10 cellular contexts compared by ENCODE assay signal in the genomic region with DNA sequence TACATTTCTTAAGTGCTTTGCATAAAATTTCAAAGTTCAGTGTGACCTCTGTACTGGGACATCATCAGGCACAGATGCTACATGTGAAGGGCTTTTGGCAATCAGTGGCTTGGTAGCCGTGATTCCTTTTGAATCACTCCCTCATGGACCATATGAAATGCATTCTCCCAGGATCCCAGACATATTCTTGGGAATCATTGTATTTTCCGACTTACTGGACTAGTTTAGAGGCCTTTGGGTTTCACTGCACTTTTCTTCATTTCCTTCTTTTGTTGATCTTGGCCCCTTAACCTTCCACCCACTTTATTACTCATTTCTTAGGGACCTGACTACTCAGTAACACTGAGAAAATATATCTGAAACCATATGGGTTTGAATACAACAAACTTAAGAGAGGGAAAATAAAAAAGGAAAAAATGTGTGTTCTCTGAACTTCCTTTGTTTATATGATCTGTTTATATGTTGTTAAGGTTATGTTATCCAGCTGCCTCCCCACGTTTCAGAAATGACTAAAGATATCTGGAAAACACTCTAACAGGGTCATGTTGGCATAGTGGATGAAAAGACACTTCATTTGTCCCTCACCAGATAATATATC. TPM values are rescaled to one million over a fixed set of nuclear protein-coding genes. Genes with fewer than 3 reads are reported as not detected.
DNase-seq lines count a peak whose midpoint lies in the region; ATAC-seq and TF ChIP-seq lines count a peak whose summit lies in the region.
"Had no signal": no experiment of that assay in that cellular context is flagged by ENCODE, and none has a peak within 500 bp of the region (broad histone marks: within the 10 kb centered on the region; RNA-seq: fewer than 3 reads in every experiment).

No MANE protein-coding gene starts in this region.

- POLR2A ChIA-PET in PC-9 (lab: Charles Lee; ENCODE audit: unreplicated experiment) = no interaction called here
- POLR2A ChIA-PET in HEK293T (lab: Yijun Ruan, JAX) = no interaction called here

- CTCF ChIA-PET in PC-9 (lab: Charles Lee) (no interaction called here), HEK293T (lab: Yijun Ruan, JAX) (no interaction called here)

- H3K27me3 ChIP-seq in PC-9 (ENCODE audit: insufficient read depth, low read depth) = no peaks in the 10 kb centered on the region
- no peaks in the 10 kb centered on the region for H3K27me3 ChIP-seq in osteoblast (ENCODE audit: insufficient read depth, low read length)

- H3K27ac ChIP-seq in PC-9 (0 out of 2 replicates have a peak overlapping the region, but pooled peaks have one; percentile 0), osteoblast (ENCODE audit: low read depth, low read length) (peak overlapping the region; percentile 87)
- H3K27ac ChIP-seq: C4-2B had no signal

- H3K9me2 ChIP-seq in PC-9 (ENCODE audit: insufficient read depth) = no peaks in the 10 kb centered on the region

- no TSS peak for BruUV-seq in PC-9 (replicated peaks; lab: Mats Ljungman, UMichigan)

- no peak overlapping the region for H2AFZ ChIP-seq in PC-9
- no peak overlapping the region for H2AFZ ChIP-seq in osteoblast (ENCODE audit: low read length)

- TF ChIP-seq CTCF in AG09309 (IDR thresholded peaks at IDR 0.05; ENCODE audit: control insufficient read depth, insufficient read depth, low read depth, low read length, missing control alignments) (no peak), PC-9 (conservative IDR thresholded peaks at IDR 0.05) (no peak), fibroblast of mammary gland (conservative IDR thresholded peaks at IDR 0.05; ENCODE audit: control insufficient read depth, insufficient read depth, low read depth, low read length) (no peak), osteoblast (IDR thresholded peaks at IDR 0.05; ENCODE audit: extremely low read depth, low read depth, low read length) (no peak)

- H4K20me1 ChIP-seq in PC-9 (ENCODE audit: insufficient read depth) (no peaks in the 10 kb centered on the region), osteoblast (ENCODE audit: insufficient read depth, low read length) (no peaks in the 10 kb centered on the region)

- H3K4me2 ChIP-seq in PC-9 = no peak overlapping the region
- peak overlapping the region; percentile 43 for H3K4me2 ChIP-seq in osteoblast (ENCODE audit: insufficient read depth, low read length)

- H3F3A ChIP-seq in PC-9 (ENCODE audit: insufficient read depth, low read depth) = no peaks in the 10 kb centered on the region

- H3K4me1 ChIP-seq in PC-9 (replicated peaks; ENCODE audit: insufficient read depth) = peaks cover 10% of the 10 kb centered on the region
- H3K4me1 ChIP-seq in osteoblast (ENCODE audit: insufficient read depth, low read length) = peaks cover 53% of the 10 kb centered on the region

- H3K79me2 ChIP-seq in PC-9 (ENCODE audit: low read depth) (0 out of 2 replicates have a peak, but pooled peaks cover 3% of the 10 kb centered on the region), osteoblast (ENCODE audit: insufficient read depth, low read length) (peaks cover 17% of the 10 kb centered on the region)

- no peak overlapping the region for H3K4me3 ChIP-seq in AG09309 (ENCODE audit: control insufficient read depth, low read depth, low read length)
- no peak overlapping the region for H3K4me3 ChIP-seq in PC-9
- H3K4me3 ChIP-seq in fibroblast of mammary gland (ENCODE audit: control insufficient read depth, low read depth, low read length) = no peak overlapping the region
- H3K4me3 ChIP-seq in osteoblast (ENCODE audit: insufficient read depth, low read length) = no peak overlapping the region

- no peak for ATAC-seq in left lobe of liver

- H3K9me3 ChIP-seq in PC-9 (ENCODE audit: insufficient read depth, low read depth) (no peaks in the 10 kb centered on the region), osteoblast (ENCODE audit: low read depth, low read length) (no peaks in the 10 kb centered on the region)

- H3K36me3 ChIP-seq in PC-9 (ENCODE audit: low read depth) (peaks cover 13% of the 10 kb centered on the region; the same call in 1 of the 2 replicates), osteoblast (ENCODE audit: insufficient read depth, low read length) (peaks cover 13% of the 10 kb centered on the region)

- intact Hi-C loops in PC-9 (cut with micrococcal nuclease; ENCODE audit: unreplicated experiment) = no loop called here

- DNase-seq in AG09309 (ENCODE audit: low read depth) (peak; percentile 54), PC-9 (no peak), fibroblast of mammary gland (ENCODE audit: low read depth) (peak; percentile 94), osteoblast (ENCODE audit: insufficient read length, low spot score, missing footprints) (peak; percentile 44), T-helper 9 cell (no peak), left lobe of liver (ENCODE audit: low spot score) (no peak), DMS 273 (lab: John Stamatoyannopoulos, UW; ENCODE audit: unreplicated experiment) (no peak), HEK293T (ENCODE audit: extremely low spot score) (no peak)
- DNase-seq: NCI-H1694 treated with DMSO at 0.1 percent for 48 hours had no signal

TF ChIP-seq in HEK293T, 16 proteins besides CTCF, POLR2A, EP300 and RAD21:
- no peak for TF ChIP-seq NFRKB (IDR thresholded peaks at IDR 0.05)
- no peak for TF ChIP-seq TARDBP (IDR thresholded peaks at IDR 0.05)
- no peak for TF ChIP-seq BHLHE40 (IDR thresholded peaks at IDR 0.05; ENCODE audit: borderline replicate concordance)
- no peak for TF ChIP-seq LEF1 (IDR thresholded peaks at IDR 0.05; ENCODE audit: borderline replicate concordance)
- TF ChIP-seq L3MBTL2 (conservative IDR thresholded peaks at IDR 0.05) = no peak

RNA-seq across cellular contexts. Expression of a gene that starts 35.1 kb away (rescaled TPM):
- total RNA-seq in PC-9 (2021) = 33.4 and 34.2 TPM in 2 replicates
- 30.8 and 33.0 TPM in 2 replicates for total RNA-seq in osteoblast
- total RNA-seq in left lobe of liver = 17.4 TPM

RNA-seq across cellular contexts. Expression of a gene that starts 35.9 kb away (rescaled TPM):
- 20.6 and 20.7 TPM in 2 replicates for total RNA-seq in PC-9 (2021)
- 128 and 133 TPM in 2 replicates for total RNA-seq in osteoblast
- 8.8 TPM for total RNA-seq in left lobe of liver

Comparison
In these comparisons a context has a peak if more than half of its experiments do, and no peak if none do; other contexts are left out.
1. DNase-seq: peak in AG09309 (single experiment), fibroblast of mammary gland (single experiment) and osteoblast (single experiment); none in PC-9 (0 of 2), T-helper 9 cell (single experiment), left lobe of liver (single experiment), DMS 273 (single experiment) and HEK293T (single experiment).